15 cellular contexts compared by ENCODE assay signal in genomic region chr7:125926621-125927020, GRCh38.
DNase-seq lines count a peak whose midpoint lies in the region; ATAC-seq and TF ChIP-seq lines count a peak whose summit lies in the region.
"Had no signal": no experiment of that assay in that cellular context is flagged by ENCODE, and none has a peak within 500 bp of the region (broad histone marks: within the 10 kb centered on the region; RNA-seq: fewer than 3 reads in every experiment).

No MANE protein-coding gene starts in this region.

- H2AFZ ChIP-seq in GM23338 = no peak overlapping the region

- peaks cover 46% of the 10 kb centered on the region for H3K4me1 Mint-ChIP-seq in GM23338
- H3K4me1 Mint-ChIP-seq: CD14-positive monocyte had no signal

- H3K36me3 ChIP-seq in GM23338 (ENCODE audit: insufficient read depth) (no peaks in the 10 kb centered on the region), RWPE2 (ENCODE audit: low read depth) (no peaks in the 10 kb centered on the region)

- H3F3A ChIP-seq in GM23338 (replicated peaks; ENCODE audit: low read depth) = no peaks in the 10 kb centered on the region

- no peak overlapping the region for H3K4me3 ChIP-seq in GM23338
- no peak overlapping the region for H3K4me3 ChIP-seq in RWPE2 (ENCODE audit: severe bottlenecking)
- H3K4me3 ChIP-seq: K562 had no signal

- no peaks in the 10 kb centered on the region for H3K9me3 Mint-ChIP-seq in GM23338

- no peak overlapping the region for H3K27ac ChIP-seq in GM23338 (ENCODE audit: low read depth)
- H3K27ac ChIP-seq in RWPE2 (ENCODE audit: poor library complexity, severe bottlenecking) = peak overlapping the region; percentile 47
- no peak overlapping the region for H3K27ac ChIP-seq in foreskin keratinocyte

- DNase-seq in GM23338 (ENCODE audit: low spot score) (no peak), RWPE2 (ENCODE audit: low spot score) (no peak), foreskin keratinocyte (peak; percentile 78 to 82), left kidney (ENCODE audit: low read depth, low spot score) (peak; percentile 6), C1 segment of cervical spinal cord (lab: John Stamatoyannopoulos, UW) (no peak), NCI-H1694 (lab: John Stamatoyannopoulos, UW) (no peak), NCI-H2171 (lab: John Stamatoyannopoulos, UW) (no peak), KG1 (lab: John Stamatoyannopoulos, UW) (no peak)
- DNase-seq: DMS 273 treated with DMSO at 0.1 percent for 48 hours, NCI-H1436, NCI-H2029 treated with DMSO at 0.1 percent for 48 hours, NCI-H748 treated with DMSO at 0.1 percent for 48 hours, OCI-M1 had no signal

- peaks cover 37% of the 10 kb centered on the region for H3K4me1 ChIP-seq in GM23338 (ENCODE audit: insufficient read depth)
- H3K4me1 ChIP-seq in RWPE2 (ENCODE audit: insufficient read depth, poor library complexity, severe bottlenecking) = peaks cover 11% of the 10 kb centered on the region
- peaks cover 15% of the 10 kb centered on the region for H3K4me1 ChIP-seq in foreskin keratinocyte

- H3K79me2 ChIP-seq in GM23338 (replicated peaks; ENCODE audit: insufficient read depth) = no peaks in the 10 kb centered on the region

- ATAC-seq in GM23338 (no peak), RWPE2 (ENCODE audit: low read depth) (peak; percentile 89), foreskin keratinocyte (peak; percentile 91)
- ATAC-seq: K562 had no signal

- no peaks in the 10 kb centered on the region for H3K36me3 Mint-ChIP-seq in GM23338 (ENCODE audit: low read depth)
- H3K36me3 Mint-ChIP-seq: CD14-positive monocyte had no signal

- no peaks in the 10 kb centered on the region for H3K27me3 ChIP-seq in GM23338 (ENCODE audit: insufficient read depth)
- no peaks in the 10 kb centered on the region for H3K27me3 ChIP-seq in RWPE2 (ENCODE audit: insufficient read depth, poor library complexity, severe bottlenecking)
- H3K27me3 ChIP-seq in foreskin keratinocyte = no peaks in the 10 kb centered on the region

- no peaks in the 10 kb centered on the region for H3K9me2 ChIP-seq in GM23338 (ENCODE audit: insufficient read depth)

- H3K27me3 Mint-ChIP-seq in GM23338 (ENCODE audit: insufficient read depth, low read depth, poor library complexity) = peaks cover 3% of the 10 kb centered on the region

- H3K27ac Mint-ChIP-seq in GM23338 = no peak overlapping the region
- H3K27ac Mint-ChIP-seq: CD14-positive monocyte had no signal

- H3K4me3 Mint-ChIP-seq in GM23338 = no peak overlapping the region
- H3K4me3 Mint-ChIP-seq: CD14-positive monocyte had no signal

- no peaks in the 10 kb centered on the region for H3K9me3 ChIP-seq in RWPE2 (ENCODE audit: severe bottlenecking)

- H3K4me2 ChIP-seq in GM23338 = peak overlapping the region; percentile 5

- TF ChIP-seq CTCF in GM23338 (conservative IDR thresholded peaks at IDR 0.05; ENCODE audit: low read depth in 2 of 2) (no peak), RWPE2 (IDR thresholded peaks at IDR 0.05; ENCODE audit: poor library complexity, severe bottlenecking) (no peak), foreskin keratinocyte (conservative IDR thresholded peaks at IDR 0.05) (no peak)

- no peaks in the 10 kb centered on the region for H4K20me1 ChIP-seq in GM23338 (replicated peaks; ENCODE audit: insufficient read depth)

TF ChIP-seq in GM23338, 12 proteins besides CTCF, POLR2A, EP300 and RAD21 (continues in another document):
- TF ChIP-seq, protein P1, sequence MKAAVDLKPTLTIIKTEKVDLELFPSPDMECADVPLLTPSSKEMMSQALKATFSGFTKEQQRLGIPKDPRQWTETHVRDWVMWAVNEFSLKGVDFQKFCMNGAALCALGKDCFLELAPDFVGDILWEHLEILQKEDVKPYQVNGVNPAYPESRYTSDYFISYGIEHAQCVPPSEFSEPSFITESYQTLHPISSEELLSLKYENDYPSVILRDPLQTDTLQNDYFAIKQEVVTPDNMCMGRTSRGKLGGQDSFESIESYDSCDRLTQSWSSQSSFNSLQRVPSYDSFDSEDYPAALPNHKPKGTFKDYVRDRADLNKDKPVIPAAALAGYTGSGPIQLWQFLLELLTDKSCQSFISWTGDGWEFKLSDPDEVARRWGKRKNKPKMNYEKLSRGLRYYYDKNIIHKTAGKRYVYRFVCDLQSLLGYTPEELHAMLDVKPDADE (IDR thresholded peaks at IDR 0.05) = no peak
- TF ChIP-seq JUNB (IDR thresholded peaks at IDR 0.05; ENCODE audit: unreplicated experiment) = no peak
- TF ChIP-seq ZNF114 (CRISPR knock-in tag; IDR thresholded peaks at IDR 0.05) = no peak
- TF ChIP-seq ZNF331 (CRISPR knock-in tag; IDR thresholded peaks at IDR 0.05; ENCODE audit: low read depth) = no peak
- no peak for TF ChIP-seq EZH2phosphoT487 (IDR thresholded peaks at IDR 0.05; ENCODE audit: unreplicated experiment)
- no peak for TF ChIP-seq STAT1 (IDR thresholded peaks at IDR 0.05; ENCODE audit: unreplicated experiment)
- no peak for TF ChIP-seq REST (IDR thresholded peaks at IDR 0.05; ENCODE audit: unreplicated experiment)
- no peak for TF ChIP-seq NANOG (IDR thresholded peaks at IDR 0.05; ENCODE audit: borderline replicate concordance)

Comparison
In these comparisons a context has a peak if more than half of its experiments do, and no peak if none do; other contexts are left out.
1. DNase-seq: peak in foreskin keratinocyte (2 of 2) and left kidney (single experiment); none in GM23338 (single experiment), RWPE2 (single experiment), C1 segment of cervical spinal cord (0 of 14), NCI-H1694 (single experiment), NCI-H2171 (single experiment) and KG1 (single experiment).